13 cellular contexts compared by ENCODE assay signal in genomic region chr6:133609404-133610270, GRCh38.
DNase-seq lines count a peak whose midpoint lies in the region; ATAC-seq lines count a peak whose summit lies in the region.
"Had no signal": no experiment of that assay in that cellular context is flagged by ENCODE, and none has a peak within 500 bp of the region (broad histone marks: within the 10 kb centered on the region; RNA-seq: fewer than 3 reads in every experiment).

No MANE protein-coding gene starts in this region.

- DNase-seq in AG08395 (ENCODE audit: low spot score) = peak; percentile 92
- peak; percentile 42 for DNase-seq in HT-29 (ENCODE audit: low spot score)
- DNase-seq in amniotic stem cell (lab: John Stamatoyannopoulos, UW) = peak; percentile 74
- peak; percentile 92 for DNase-seq in glomerular visceral epithelial cell (ENCODE audit: extremely low spot score)
- no peak for DNase-seq in effector memory CD8-positive, alpha-beta T cell
- DNase-seq in NCI-H146 treated with DMSO at 0.1 percent for 48 hours (lab: John Stamatoyannopoulos, UW; ENCODE audit: unreplicated experiment) = no peak
- no peak for DNase-seq in central memory CD4-positive, alpha-beta T cell
- DNase-seq: activated CD4-positive, alpha-beta T cell treated with anti-CD3 and anti-CD28 coated beads for 1 hour; activated naive CD4-positive, alpha-beta T cell treated with anti-CD3 and anti-CD28 coated beads, Interleukin-2, amount 10 ng/mL, durations not matched to agents 7 days and 5 days; NCI-H1417 treated with DMSO at 0.1 percent for 48 hours; stomach had no signal

- ATAC-seq in effector memory CD8-positive, alpha-beta T cell (replicated peaks) = no peak
- ATAC-seq in HG02610 (IDR thresholded peaks at IDR 0.05; ENCODE audit: unreplicated experiment) = no peak

- H3K27ac Mint-ChIP-seq in effector memory CD8-positive, alpha-beta T cell = no peak overlapping the region
- H3K27ac Mint-ChIP-seq: activated naive CD4-positive, alpha-beta T cell treated with anti-CD3 and anti-CD28 coated beads, Interleukin-2, amount 10 ng/mL, durations not matched to agents 7 days and 5 days; mesothelial cell of epicardium had no signal

- peaks cover 0 to 2% of the 10 kb centered on the region in 2 donors for H3K9me3 Mint-ChIP-seq in effector memory CD8-positive, alpha-beta T cell
- H3K9me3 Mint-ChIP-seq: activated naive CD4-positive, alpha-beta T cell treated with anti-CD3 and anti-CD28 coated beads, Interleukin-2, amount 10 ng/mL, durations not matched to agents 7 days and 5 days had no signal

- no peaks in the 10 kb centered on the region for H3K4me1 Mint-ChIP-seq in effector memory CD8-positive, alpha-beta T cell (ENCODE audit: low read depth in 2 of 2)
- H3K4me1 Mint-ChIP-seq: activated naive CD4-positive, alpha-beta T cell treated with anti-CD3 and anti-CD28 coated beads, Interleukin-2, amount 10 ng/mL, durations not matched to agents 7 days and 5 days had no signal

- H3K36me3 Mint-ChIP-seq in effector memory CD8-positive, alpha-beta T cell (ENCODE audit: insufficient read depth) = no peaks in the 10 kb centered on the region
- H3K36me3 Mint-ChIP-seq: activated naive CD4-positive, alpha-beta T cell treated with anti-CD3 and anti-CD28 coated beads, Interleukin-2, amount 10 ng/mL, durations not matched to agents 7 days and 5 days; mesothelial cell of epicardium had no signal

- no peak overlapping the region for H3K4me3 Mint-ChIP-seq in effector memory CD8-positive, alpha-beta T cell
- H3K4me3 Mint-ChIP-seq: activated naive CD4-positive, alpha-beta T cell treated with anti-CD3 and anti-CD28 coated beads, Interleukin-2, amount 10 ng/mL, durations not matched to agents 7 days and 5 days; mesothelial cell of epicardium had no signal

- no peaks in the 10 kb centered on the region for H3K27me3 Mint-ChIP-seq in effector memory CD8-positive, alpha-beta T cell
- H3K27me3 Mint-ChIP-seq: activated naive CD4-positive, alpha-beta T cell treated with anti-CD3 and anti-CD28 coated beads, Interleukin-2, amount 10 ng/mL, durations not matched to agents 7 days and 5 days had no signal

Comparison
In these comparisons a context has a peak if more than half of its experiments do, and no peak if none do; other contexts are left out.
1. DNase-seq: peak in AG08395 (single experiment), HT-29 (single experiment), amniotic stem cell (single experiment) and glomerular visceral epithelial cell (single experiment); none in effector memory CD8-positive, alpha-beta T cell (0 of 3), NCI-H146 treated with DMSO at 0.1 percent for 48 hours (single experiment) and central memory CD4-positive, alpha-beta T cell (single experiment).